24 cellular contexts compared by ENCODE assay signal in genomic region chr4:6232836-6233785, GRCh38. TPM values are rescaled to one million over a fixed set of nuclear protein-coding genes. Genes with fewer than 3 reads are reported as not detected.
"Had no signal": no experiment of that assay in that cellular context is flagged by ENCODE, and none has a peak within 500 bp of the region (broad histone marks: within the 10 kb centered on the region; RNA-seq: fewer than 3 reads in every experiment).

No MANE protein-coding gene starts in this region.

- H3K4me1 Mint-ChIP-seq: activated naive CD8-positive, alpha-beta T cell treated with anti-CD3 and anti-CD28 coated beads for 36 hours; naive thymus-derived CD4-positive, alpha-beta T cell; neural crest cell; T-cell had no signal

- H3K27me3 Mint-ChIP-seq: activated T-cell treated with anti-CD3 and anti-CD28 coated beads, Interleukin-2, amount 50 U/mL, for 24 hours had no signal

- DNase-seq: activated CD4-positive, alpha-beta T cell treated with anti-CD3 and anti-CD28 coated beads for 1 hour; activated CD4-positive, alpha-beta T cell treated with anti-CD3 and anti-CD28 coated beads, Interleukin-2, amount 50 U/mL, for 1 hour; activated CD8-positive, alpha-beta T cell treated with anti-CD3 and anti-CD28 coated beads, Interleukin-2, amount 10 ng/mL, durations not matched to agents 7 days and 5 days; activated naive CD4-positive, alpha-beta T cell; activated naive CD8-positive, alpha-beta T cell treated with anti-CD3 and anti-CD28 coated beads for 36 hours; activated T-cell treated with anti-CD3 and anti-CD28 coated beads, Interleukin-2, amount 50 U/mL, for 24 hours; colonic mucosa; heart right ventricle; kidney; stimulated activated CD4-positive, alpha-beta T cell treated with anti-CD3 and anti-CD28 coated beads, Interleukin-4, amount 100 ng/mL, for 4 hours; stimulated activated naive CD8-positive, alpha-beta T cell treated with anti-CD3 and anti-CD28 coated beads, Interleukin-15, Interleukin-2, amounts not matched to agents 100 U/mL and 50 U/mL, for 24 hours; substantia nigra had no signal

- H3K9me3 ChIP-seq: breast epithelium, colonic mucosa, heart right ventricle, tibial artery had no signal

- H3K27ac ChIP-seq: breast epithelium, colonic mucosa, heart right ventricle, tibial artery, VCaP had no signal

- H3K4me3 Mint-ChIP-seq: activated CD8-positive, alpha-beta T cell treated with anti-CD3 and anti-CD28 coated beads, Interleukin-2, amount 10 ng/mL, durations not matched to agents 7 days and 5 days; activated naive CD8-positive, alpha-beta T cell treated with anti-CD3 and anti-CD28 coated beads for 36 hours; activated T-cell treated with anti-CD3 and anti-CD28 coated beads, Interleukin-2, amount 50 U/mL, for 24 hours; naive thymus-derived CD4-positive, alpha-beta T cell; neural crest cell; T-cell; T-helper 2 cell treated with Interferon-gamma antibody and Interleukin-4, amounts not matched to agents 5 μg/mL and 100 μg/mL, for 36 hours had no signal

- H3K27ac Mint-ChIP-seq: activated CD8-positive, alpha-beta T cell treated with anti-CD3 and anti-CD28 coated beads, Interleukin-2, amount 10 ng/mL, durations not matched to agents 7 days and 5 days; activated naive CD8-positive, alpha-beta T cell treated with anti-CD3 and anti-CD28 coated beads for 36 hours; activated T-cell treated with anti-CD3 and anti-CD28 coated beads, Interleukin-2, amount 50 U/mL, for 24 hours; activated T-helper 2 cell treated with anti-CD3 and anti-CD28 coated beads, Interferon-gamma antibody, Interleukin-2, Interleukin-4, amounts not matched to agents 10 μg/mL and 5 μg/mL and 100 μg/mL, durations not matched to agents 14 hours and 24 hours and 36 hours; naive thymus-derived CD4-positive, alpha-beta T cell; T-cell; T-helper 2 cell treated with Interferon-gamma antibody and Interleukin-4, amounts not matched to agents 5 μg/mL and 100 μg/mL, for 36 hours had no signal

- H3K9me3 Mint-ChIP-seq: activated naive CD8-positive, alpha-beta T cell treated with anti-CD3 and anti-CD28 coated beads for 36 hours; activated T-cell treated with anti-CD3 and anti-CD28 coated beads, Interleukin-2, amount 50 U/mL, for 24 hours; activated T-helper 2 cell treated with anti-CD3 and anti-CD28 coated beads, Interferon-gamma antibody, Interleukin-2, Interleukin-4, amounts not matched to agents 10 μg/mL and 5 μg/mL and 100 μg/mL, durations not matched to agents 14 hours and 24 hours and 36 hours; neural crest cell; T-cell; T-helper 2 cell treated with Interferon-gamma antibody and Interleukin-4, amounts not matched to agents 5 μg/mL and 100 μg/mL, for 36 hours had no signal

- H3K27me3 ChIP-seq: colonic mucosa had no signal

- H3K36me3 Mint-ChIP-seq: activated naive CD8-positive, alpha-beta T cell treated with anti-CD3 and anti-CD28 coated beads for 36 hours; naive thymus-derived CD4-positive, alpha-beta T cell; T-cell had no signal

- H3K36me3 ChIP-seq: breast epithelium, colonic mucosa, heart right ventricle, tibial artery had no signal

- H3K4me3 ChIP-seq: breast epithelium, colonic mucosa, heart right ventricle, tibial artery had no signal

- FAIRE-seq: kidney, urothelium cell line had no signal

- ATAC-seq: activated CD8-positive, alpha-beta T cell treated with anti-CD3 and anti-CD28 coated beads, Interleukin-2, amount 10 ng/mL, durations not matched to agents 7 days and 5 days; heart right ventricle; left lobe of liver; naive thymus-derived CD4-positive, alpha-beta T cell; stimulated activated naive CD8-positive, alpha-beta T cell treated with anti-CD3 and anti-CD28 coated beads, Interleukin-15, Interleukin-2, amounts not matched to agents 100 U/mL and 50 U/mL, for 24 hours; T-cell had no signal

- H3K4me1 ChIP-seq: breast epithelium, colonic mucosa, heart right ventricle, tibial artery had no signal

RNA-seq across cellular contexts. Expression of gene JAKMIP1, which starts 32.8 kb away (rescaled TPM):
- total RNA-seq: fibroblast of villous mesenchyme, left lobe of liver, lung microvascular endothelial cell had no signal
